8 cellular contexts compared by ENCODE assay signal in the genomic region with DNA sequence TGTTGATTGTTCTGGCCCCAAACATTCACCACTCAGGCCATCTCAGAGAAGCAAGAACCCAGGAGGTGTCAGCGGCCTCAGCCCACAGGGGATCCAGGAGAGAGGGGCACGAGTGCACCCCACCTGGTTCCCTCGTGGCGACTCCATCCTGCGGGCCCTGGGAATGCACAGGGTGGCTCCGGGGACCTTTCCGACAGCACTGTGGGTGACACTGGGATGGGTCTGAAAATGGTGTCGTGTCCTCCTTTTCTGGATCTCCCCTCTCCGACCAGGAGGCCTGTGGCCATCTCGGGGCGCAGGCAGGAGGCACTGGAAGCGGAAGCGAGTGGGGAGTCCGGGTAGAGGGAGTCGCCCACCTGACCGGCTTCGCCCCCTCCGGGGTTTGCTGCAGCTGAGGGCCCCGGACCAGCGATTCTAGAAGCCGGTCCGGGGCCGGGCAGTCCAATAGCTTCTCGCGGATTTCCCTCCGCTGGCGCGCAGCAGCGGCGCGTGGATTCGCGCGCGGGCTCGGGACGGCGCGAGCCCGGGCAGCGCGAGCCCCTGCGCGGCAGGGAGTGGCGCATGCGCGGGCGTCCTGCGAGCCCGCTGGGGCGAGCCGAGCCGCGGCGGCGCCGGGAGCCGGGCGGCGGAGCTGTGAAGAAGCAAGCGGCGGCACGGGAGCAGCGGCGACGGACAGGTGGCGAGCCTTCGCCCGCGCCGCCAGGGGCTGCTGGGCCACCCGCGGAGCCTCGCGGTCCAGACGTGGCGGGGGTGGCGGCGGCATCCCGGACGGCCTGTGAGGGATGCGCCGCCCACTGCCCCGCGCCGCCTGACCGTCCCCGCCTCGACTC. TPM values are rescaled to one million over a fixed set of nuclear protein-coding genes. Genes with fewer than 3 reads are reported as not detected.
A peak's percentile ranks its signal among the peaks of the same experiment; 100 is the strongest.
DNase-seq lines count a peak whose midpoint lies in the region; ATAC-seq and TF ChIP-seq lines count a peak whose summit lies in the region.

A gene with protein sequence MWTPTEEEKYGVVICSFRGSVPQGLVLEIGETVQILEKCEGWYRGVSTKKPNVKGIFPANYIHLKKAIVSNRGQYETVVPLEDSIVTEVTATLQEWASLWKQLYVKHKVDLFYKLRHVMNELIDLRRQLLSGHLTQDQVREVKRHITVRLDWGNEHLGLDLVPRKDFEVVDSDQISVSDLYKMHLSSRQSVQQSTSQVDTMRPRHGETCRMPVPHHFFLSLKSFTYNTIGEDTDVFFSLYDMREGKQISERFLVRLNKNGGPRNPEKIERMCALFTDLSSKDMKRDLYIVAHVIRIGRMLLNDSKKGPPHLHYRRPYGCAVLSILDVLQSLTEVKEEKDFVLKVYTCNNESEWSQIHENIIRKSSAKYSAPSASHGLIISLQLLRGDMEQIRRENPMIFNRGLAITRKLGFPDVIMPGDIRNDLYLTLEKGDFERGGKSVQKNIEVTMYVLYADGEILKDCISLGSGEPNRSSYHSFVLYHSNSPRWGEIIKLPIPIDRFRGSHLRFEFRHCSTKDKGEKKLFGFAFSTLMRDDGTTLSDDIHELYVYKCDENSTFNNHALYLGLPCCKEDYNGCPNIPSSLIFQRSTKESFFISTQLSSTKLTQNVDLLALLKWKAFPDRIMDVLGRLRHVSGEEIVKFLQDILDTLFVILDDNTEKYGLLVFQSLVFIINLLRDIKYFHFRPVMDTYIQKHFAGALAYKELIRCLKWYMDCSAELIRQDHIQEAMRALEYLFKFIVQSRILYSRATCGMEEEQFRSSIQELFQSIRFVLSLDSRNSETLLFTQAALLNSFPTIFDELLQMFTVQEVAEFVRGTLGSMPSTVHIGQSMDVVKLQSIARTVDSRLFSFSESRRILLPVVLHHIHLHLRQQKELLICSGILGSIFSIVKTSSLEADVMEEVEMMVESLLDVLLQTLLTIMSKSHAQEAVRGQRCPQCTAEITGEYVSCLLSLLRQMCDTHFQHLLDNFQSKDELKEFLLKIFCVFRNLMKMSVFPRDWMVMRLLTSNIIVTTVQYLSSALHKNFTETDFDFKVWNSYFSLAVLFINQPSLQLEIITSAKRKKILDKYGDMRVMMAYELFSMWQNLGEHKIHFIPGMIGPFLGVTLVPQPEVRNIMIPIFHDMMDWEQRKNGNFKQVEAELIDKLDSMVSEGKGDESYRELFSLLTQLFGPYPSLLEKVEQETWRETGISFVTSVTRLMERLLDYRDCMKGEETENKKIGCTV (N-terminal part only) (plus strand): TSS at position 579 of the 830 bp plus-strand sequence. CDS start 337 bp downstream, outside the sequence.

- H3K27me3 ChIP-seq in CD8-positive, alpha-beta memory T cell (ENCODE audit: insufficient read depth, low read length, poor library complexity, severe bottlenecking), result peaks cover 23% of the 10 kb centered on the region
- peaks cover 86% of the 10 kb centered on the region for H3K27me3 ChIP-seq in RWPE2 (ENCODE audit: insufficient read depth, poor library complexity, severe bottlenecking)
- H3K27me3 ChIP-seq in cardiac muscle cell, result peaks cover 83% of the 10 kb centered on the region
- no peaks in the 10 kb centered on the region for H3K27me3 ChIP-seq in trophoblast cell (ENCODE audit: insufficient read depth, low read length)

- peak within 1 kb of the TSS; percentile 80 for H3K14ac ChIP-seq in trophoblast cell (ENCODE audit: low read length)

- no peak within 1 kb of the TSS for H2BK5ac ChIP-seq in trophoblast cell (ENCODE audit: low read depth, low read length, poor library complexity)

- H3K27me3 Mint-ChIP-seq in CD8-positive, alpha-beta memory T cell, result peaks cover 7 to 40% of the 10 kb centered on the region in 2 donors
- H3K27me3 Mint-ChIP-seq in HFFc6 (ENCODE audit: insufficient read depth), result peaks cover 22% of the 10 kb centered on the region
- peaks cover 21% of the 10 kb centered on the region for H3K27me3 Mint-ChIP-seq in activated naive CD8-positive, alpha-beta T cell

- peak within 1 kb of the TSS; percentile 70 for H3K4ac ChIP-seq in trophoblast cell (ENCODE audit: low read depth, low read length)

- H3K9me3 ChIP-seq in CD8-positive, alpha-beta memory T cell (ENCODE audit: low read length), result no peaks in the 10 kb centered on the region
- H3K9me3 ChIP-seq in RWPE2 (ENCODE audit: severe bottlenecking) (no peaks in the 10 kb centered on the region), cardiac muscle cell (ENCODE audit: low read depth) (no peaks in the 10 kb centered on the region), trophoblast cell (ENCODE audit: insufficient read depth, low read depth, low read length) (no peaks in the 10 kb centered on the region)

- peak within 1 kb of the TSS; percentile 58 for H2BK120ac ChIP-seq in trophoblast cell (ENCODE audit: insufficient read depth, low read length, poor library complexity)

- peak; percentile 52 to 76 (median 64) for DNase-seq in CD8-positive, alpha-beta memory T cell
- DNase-seq in HFFc6 (no peak), RWPE2 (ENCODE audit: low spot score) (no peak), cardiac muscle cell (ENCODE audit: low read depth in 1 of 2, low spot score in 1 of 2) (peak; percentile 57 to 83), trophoblast cell (peak; percentile 42 to 68)

- peak within 1 kb of the TSS; percentile 73 to 89 (median 80) for H3K4me3 Mint-ChIP-seq in CD8-positive, alpha-beta memory T cell
- peak within 1 kb of the TSS; percentile 65 for H3K4me3 Mint-ChIP-seq in HFFc6
- peak within 1 kb of the TSS; percentile 87 for H3K4me3 Mint-ChIP-seq in activated naive CD8-positive, alpha-beta T cell

- H2AFZ ChIP-seq in trophoblast cell (ENCODE audit: insufficient read depth, low read length, poor library complexity), result peak within 1 kb of the TSS; percentile 94

- no peak within 1 kb of the TSS for H3K27ac ChIP-seq in CD8-positive, alpha-beta memory T cell (ENCODE audit: low read depth, low read length)
- no peak within 1 kb of the TSS for H3K27ac ChIP-seq in RWPE2 (ENCODE audit: poor library complexity, severe bottlenecking)
- no peak within 1 kb of the TSS for H3K27ac ChIP-seq in cardiac muscle cell
- peak within 1 kb of the TSS; percentile 34 for H3K27ac ChIP-seq in trophoblast cell (ENCODE audit: low read depth, low read length)
- H3K27ac ChIP-seq in urinary bladder (ENCODE audit: low read depth), result no peak within 1 kb of the TSS

- peak; percentile 73 for ATAC-seq in RWPE2 (ENCODE audit: low read depth)
- no peak for ATAC-seq in HG03342 (IDR thresholded peaks at IDR 0.05; ENCODE audit: unreplicated experiment)

- CTCF ChIA-PET in CD8-positive, alpha-beta memory T cell (lab: Charles Lee), result interaction anchor here (0.6 to 2.0 kb wide), 3 partner anchors 48 to 58 kb away, joined by 3 to 7 read pairs (median 3); no protein-coding TSS in a partner anchor

- TF ChIP-seq CTCF in HFFc6 (IDR thresholded peaks at IDR 0.05) (no peak), RWPE2 (IDR thresholded peaks at IDR 0.05; ENCODE audit: poor library complexity, severe bottlenecking) (no peak), cardiac muscle cell (IDR thresholded peaks at IDR 0.05; ENCODE audit: low read depth, low read length) (no peak)

- H3K4me1 ChIP-seq in CD8-positive, alpha-beta memory T cell (ENCODE audit: insufficient read depth, low read length), result peaks cover 15% of the 10 kb centered on the region
- H3K4me1 ChIP-seq in RWPE2 (ENCODE audit: insufficient read depth, poor library complexity, severe bottlenecking) (no peaks in the 10 kb centered on the region), cardiac muscle cell (ENCODE audit: low read depth) (no peaks in the 10 kb centered on the region), trophoblast cell (ENCODE audit: control insufficient read depth in 1 of 2, insufficient read depth in 2 of 2, low read length in 2 of 2) (peaks cover 3 to 4% of the 10 kb centered on the region in 2 experiments), urinary bladder (ENCODE audit: insufficient read depth) (peaks cover 2% of the 10 kb centered on the region)

- peak within 1 kb of the TSS; percentile 58 for H2BK12ac ChIP-seq in trophoblast cell (ENCODE audit: low read length)

- peak within 1 kb of the TSS; percentile 86 for H4K8ac ChIP-seq in trophoblast cell (ENCODE audit: low read depth, low read length)

- H3K23ac ChIP-seq in trophoblast cell (ENCODE audit: low read length), result no peak within 1 kb of the TSS

- peaks cover 6% of the 10 kb centered on the region for H3K79me1 ChIP-seq in trophoblast cell (ENCODE audit: low read length)

- H3K27ac Mint-ChIP-seq in CD8-positive, alpha-beta memory T cell, result peak within 1 kb of the TSS in 5 of 8 donors; percentile 34 to 82 (median 58)
- no peak within 1 kb of the TSS for H3K27ac Mint-ChIP-seq in HFFc6
- H3K27ac Mint-ChIP-seq in activated naive CD8-positive, alpha-beta T cell, result peak within 1 kb of the TSS; percentile 58

- H2AK5ac ChIP-seq in trophoblast cell (ENCODE audit: low read length), result no peak within 1 kb of the TSS

- H3K79me2 ChIP-seq in trophoblast cell (ENCODE audit: control insufficient read depth, insufficient read depth, low read length, poor library complexity), result peaks cover 2% of the 10 kb centered on the region

- H3K18ac ChIP-seq in trophoblast cell (ENCODE audit: low read length), result peak within 1 kb of the TSS; percentile 96

- H3K4me1 Mint-ChIP-seq in CD8-positive, alpha-beta memory T cell, result peaks cover 5 to 15% (median 6%) of the 10 kb centered on the region in 3 donors
- H3K4me1 Mint-ChIP-seq in HFFc6 (ENCODE audit: low read depth), result peaks cover 30% of the 10 kb centered on the region
- H3K4me1 Mint-ChIP-seq in activated naive CD8-positive, alpha-beta T cell (ENCODE audit: low read depth), result peaks cover 12% of the 10 kb centered on the region

- peak within 1 kb of the TSS; percentile 58 for H3K4me3 ChIP-seq in CD8-positive, alpha-beta memory T cell (ENCODE audit: low read length)
- H3K4me3 ChIP-seq in RWPE2 (ENCODE audit: severe bottlenecking), result peak within 1 kb of the TSS; percentile 33
- H3K4me3 ChIP-seq in cardiac muscle cell, result peak within 1 kb of the TSS; percentile 68
- H3K4me3 ChIP-seq in trophoblast cell (ENCODE audit: low read depth, low read length), result peak within 1 kb of the TSS; percentile 88
- H3K4me3 ChIP-seq in urinary bladder (ENCODE audit: low read depth, low read length), result peak within 1 kb of the TSS; percentile 59

- no peaks in the 10 kb centered on the region for H3K9me3 Mint-ChIP-seq in CD8-positive, alpha-beta memory T cell
- H3K9me3 Mint-ChIP-seq in HFFc6, result no peaks in the 10 kb centered on the region
- no peaks in the 10 kb centered on the region for H3K9me3 Mint-ChIP-seq in activated naive CD8-positive, alpha-beta T cell (ENCODE audit: low read depth)

- WGBS in trophoblast cell (ENCODE audit: extremely low coverage, insufficient coverage, insufficient read length), result no CpG with 5 or more reads among the region's 89 CpGs
- WGBS in urinary bladder, result 2% methylated on average over 89 of the region's 89 CpGs

- peak within 1 kb of the TSS; percentile 92 for H3K4me2 ChIP-seq in trophoblast cell (ENCODE audit: low read length)

- POLR2A ChIA-PET in CD8-positive, alpha-beta memory T cell (lab: Charles Lee), result interaction anchor here (0.6 kb wide), 1 partner anchor 712 kb away, joined by 3 read pairs; no protein-coding TSS in a partner anchor

- peak within 1 kb of the TSS; percentile 85 for H3K9ac ChIP-seq in trophoblast cell (ENCODE audit: low read length)

- no peak within 1 kb of the TSS for H4K12ac ChIP-seq in trophoblast cell (ENCODE audit: low read depth, low read length)

- peak within 1 kb of the TSS; percentile 70 for H4K91ac ChIP-seq in trophoblast cell (ENCODE audit: low read depth, low read length)

- H3K36me3 Mint-ChIP-seq in CD8-positive, alpha-beta memory T cell, result no peaks in the 10 kb centered on the region
- no peaks in the 10 kb centered on the region; the same call in 1 of the 2 replicates for H3K36me3 Mint-ChIP-seq in HFFc6 (ENCODE audit: low read depth)
- no peaks in the 10 kb centered on the region for H3K36me3 Mint-ChIP-seq in activated naive CD8-positive, alpha-beta T cell

- no peaks in the 10 kb centered on the region for H3K36me3 ChIP-seq in CD8-positive, alpha-beta memory T cell (ENCODE audit: insufficient read depth, low read length)
- no peaks in the 10 kb centered on the region for H3K36me3 ChIP-seq in RWPE2 (ENCODE audit: low read depth)
- no peaks in the 10 kb centered on the region for H3K36me3 ChIP-seq in cardiac muscle cell
- no peaks in the 10 kb centered on the region for H3K36me3 ChIP-seq in trophoblast cell (ENCODE audit: control insufficient read depth in 1 of 2, insufficient read depth in 2 of 2, low read length in 2 of 2)
- H3K36me3 ChIP-seq in urinary bladder (ENCODE audit: insufficient read depth), result no peaks in the 10 kb centered on the region

RNA-seq across cellular contexts. Expression of the gene that starts here (rescaled TPM):
- 1 to 10 TPM; 2.0 to 2.1 TPM for total RNA-seq in CD8-positive, alpha-beta memory T cell
- polyA plus RNA-seq in CD8-positive, alpha-beta memory T cell, result 0.16 TPM
- under 1 TPM; 0.14 to 0.26 (median 0.22) TPM for total RNA-seq in HFFc6 (2021; fragmentation: NEBNext Ultra II Directional; extraction: Animal tissue kit (Norgen Biotek cat#: 25700))
- total RNA-seq in cardiac muscle cell (0.42 and 1.3 TPM in 2 replicates), urinary bladder (1.7 TPM)
- polyA plus RNA-seq in cardiac muscle cell (0.56 and 0.94 TPM in 2 replicates), urinary bladder (0.66 TPM)
- polyA plus RNA-seq in trophoblast cell (2013), result 3.5 and 3.6 TPM in 2 replicates

Comparison
In these comparisons a context has a peak if more than half of its experiments do, and no peak if none do; other contexts are left out.
1. DNase-seq: peak in CD8-positive, alpha-beta memory T cell (5 of 5), cardiac muscle cell (2 of 2) and trophoblast cell (2 of 2); none in HFFc6 (single experiment) and RWPE2 (single experiment).
2. H3K4me3 ChIP-seq: peak in every context shown above with its lines; median percentile 88 in trophoblast cell; 68 in cardiac muscle cell; 59 in urinary bladder; 58 in CD8-positive, alpha-beta memory T cell; 33 in RWPE2.
3. Peak in every context shown above with its lines, with median percentiles within 50 percentile points of each other: H3K4me3 Mint-ChIP-seq.